In genomic region chr7:4878336-4879335, GRCh38 we compare ENCODE assay signal across 1 cellular context.
TF ChIP-seq lines count a peak whose summit lies in the region.

No MANE protein-coding gene starts in this region.

TF ChIP-seq in HepG2, 621 proteins besides CTCF, POLR2A, EP300 and RAD21:
- TF ChIP-seq ZBTB33 (CRISPR knock-in tag; IDR thresholded peaks at IDR 0.05) (0 out of 2 replicates have a peak, but pooled peaks have one; percentile 28), ZNF446 (CRISPR knock-in tag; IDR thresholded peaks at IDR 0.05) (no peak)
